Comparison of ENCODE assay signal across 2 cellular contexts in the genomic region with DNA sequence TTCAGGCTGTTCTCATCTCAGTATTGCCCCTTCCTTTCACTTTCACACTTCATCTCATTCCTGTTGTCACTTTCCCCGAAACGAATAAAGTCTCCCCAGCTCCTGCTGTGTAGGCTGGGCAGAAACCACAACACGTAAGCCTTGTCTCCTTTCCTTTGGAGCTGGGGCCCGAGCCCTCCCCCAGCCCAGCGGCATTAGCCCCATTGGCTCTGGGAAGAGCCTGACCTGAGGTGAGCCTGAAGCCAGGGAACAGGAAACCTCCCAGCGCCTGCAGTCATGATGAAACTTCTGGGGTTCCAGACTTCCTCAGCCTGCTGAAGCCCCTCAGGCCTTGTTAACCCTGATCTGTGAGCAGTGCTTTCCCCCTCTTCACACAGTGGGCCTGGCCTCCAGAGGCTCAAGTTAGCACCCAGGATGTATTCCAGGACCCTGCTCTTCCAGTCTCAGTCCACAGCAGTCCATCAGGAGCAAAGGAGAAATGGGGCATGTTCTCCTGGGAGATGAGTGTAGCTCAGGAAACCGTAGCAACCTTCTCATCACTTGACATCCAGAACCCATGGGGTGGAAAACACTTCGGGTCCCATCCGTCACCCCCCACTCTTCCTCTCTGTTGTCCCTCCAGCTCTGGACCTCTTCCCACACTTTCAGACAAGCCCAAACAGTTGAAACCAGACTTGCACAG.
TF ChIP-seq lines count a peak whose summit lies in the region.

No MANE protein-coding gene starts in this region.

TF ChIP-seq in WTC11, 78 proteins besides CTCF, POLR2A, EP300 and RAD21:
- TF ChIP-seq RORB (CRISPR knock-in tag; IDR thresholded peaks at IDR 0.05) (no peak), SP1 (CRISPR knock-in tag; conservative IDR thresholded peaks at IDR 0.05) (no peak), JAZF1 (CRISPR knock-in tag; IDR thresholded peaks at IDR 0.05) (no peak), FOXP1 (CRISPR knock-in tag; IDR thresholded peaks at IDR 0.05; ENCODE audit: borderline replicate concordance) (no peak), NR1H2 (CRISPR knock-in tag; IDR thresholded peaks at IDR 0.05) (no peak), SOX15 (CRISPR knock-in tag; IDR thresholded peaks at IDR 0.05) (no peak), ZNF416 (CRISPR knock-in tag; IDR thresholded peaks at IDR 0.05) (no peak), NR2C2 (CRISPR knock-in tag; IDR thresholded peaks at IDR 0.05) (no peak), ELF4 (CRISPR knock-in tag; IDR thresholded peaks at IDR 0.05; ENCODE audit: low read depth) (no peak), ETV6 (CRISPR knock-in tag; IDR thresholded peaks at IDR 0.05) (no peak), ZNF317 (CRISPR knock-in tag; IDR thresholded peaks at IDR 0.05; ENCODE audit: borderline replicate concordance, low read depth) (no peak), TEAD1 (CRISPR knock-in tag; IDR thresholded peaks at IDR 0.05) (no peak), FOXJ3 (CRISPR knock-in tag; IDR thresholded peaks at IDR 0.05; ENCODE audit: borderline replicate concordance) (no peak), E2F1 (CRISPR knock-in tag; IDR thresholded peaks at IDR 0.05) (no peak)
- TF ChIP-seq, protein P1, sequence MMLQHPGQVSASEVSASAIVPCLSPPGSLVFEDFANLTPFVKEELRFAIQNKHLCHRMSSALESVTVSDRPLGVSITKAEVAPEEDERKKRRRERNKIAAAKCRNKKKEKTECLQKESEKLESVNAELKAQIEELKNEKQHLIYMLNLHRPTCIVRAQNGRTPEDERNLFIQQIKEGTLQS (CRISPR knock-in tag; conservative IDR thresholded peaks at IDR 0.05): no peak
- TF ChIP-seq, protein P2, sequence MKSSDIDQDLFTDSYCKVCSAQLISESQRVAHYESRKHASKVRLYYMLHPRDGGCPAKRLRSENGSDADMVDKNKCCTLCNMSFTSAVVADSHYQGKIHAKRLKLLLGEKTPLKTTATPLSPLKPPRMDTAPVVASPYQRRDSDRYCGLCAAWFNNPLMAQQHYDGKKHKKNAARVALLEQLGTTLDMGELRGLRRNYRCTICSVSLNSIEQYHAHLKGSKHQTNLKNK (CRISPR knock-in tag; IDR thresholded peaks at IDR 0.05): no peak

TF ChIP-seq in HepG2, 621 proteins besides CTCF, POLR2A, EP300 and RAD21:
- no peak for TF ChIP-seq SOX6 (IDR thresholded peaks at IDR 0.05)
- TF ChIP-seq SOX6 (CRISPR knock-in tag; IDR thresholded peaks at IDR 0.05): no peak
- TF ChIP-seq FOXK2 (IDR thresholded peaks at IDR 0.05): no peak
- no peak for TF ChIP-seq HOXA3 (CRISPR knock-in tag; IDR thresholded peaks at IDR 0.05)
- TF ChIP-seq ZNF766 (CRISPR knock-in tag; IDR thresholded peaks at IDR 0.05; ENCODE audit: borderline replicate concordance): no peak
- TF ChIP-seq ZNF703 (CRISPR knock-in tag; IDR thresholded peaks at IDR 0.05; ENCODE audit: borderline replicate concordance): no peak
- TF ChIP-seq CHCHD3 (CRISPR knock-in tag; IDR thresholded peaks at IDR 0.05): no peak
- TF ChIP-seq NR2C2 (CRISPR knock-in tag; IDR thresholded peaks at IDR 0.05; ENCODE audit: borderline replicate concordance): no peak
- TF ChIP-seq SMARCE1 (IDR thresholded peaks at IDR 0.05; ENCODE audit: borderline replicate concordance): no peak
- no peak for TF ChIP-seq ZNF451 (CRISPR knock-in tag; IDR thresholded peaks at IDR 0.05)
- TF ChIP-seq TRAFD1 (CRISPR knock-in tag; IDR thresholded peaks at IDR 0.05; ENCODE audit: borderline replicate concordance): no peak
